10 cellular contexts compared by ENCODE assay signal in genomic region chr17:11598274-11599221, GRCh38. TPM values are rescaled to one million over a fixed set of nuclear protein-coding genes. Genes with fewer than 3 reads are reported as not detected.
DNase-seq lines count a peak whose midpoint lies in the region; ATAC-seq lines count a peak whose summit lies in the region.
"Had no signal": no experiment of that assay in that cellular context is flagged by ENCODE, and none has a peak within 500 bp of the region (broad histone marks: within the 10 kb centered on the region; RNA-seq: fewer than 3 reads in every experiment).

Gene DNAH9 (plus strand): TSS chr17:11598470. CDS start chr17:11598499, 29 bp downstream.

- H3K27ac Mint-ChIP-seq in activated T-cell treated with anti-CD3 and anti-CD28 coated beads, Interleukin-2, amount 50 U/mL, for 24 hours = no peak within 1 kb of the TSS
- H3K27ac Mint-ChIP-seq: CD4-positive, CD25-positive, alpha-beta regulatory T cell; T-cell had no signal

- no peak within 1 kb of the TSS for H3K4me3 Mint-ChIP-seq in activated T-cell treated with anti-CD3 and anti-CD28 coated beads, Interleukin-2, amount 50 U/mL, for 24 hours

- peaks cover 4% of the 10 kb centered on the region for H3K4me1 Mint-ChIP-seq in activated T-cell treated with anti-CD3 and anti-CD28 coated beads, Interleukin-2, amount 50 U/mL, for 24 hours (ENCODE audit: low read depth)
- H3K4me1 Mint-ChIP-seq: T-cell had no signal

- ATAC-seq in Right ventricle myocardium inferior = peak; percentile 99
- ATAC-seq in aorta (ENCODE audit: low FRiP score) = peak; percentile 95
- ATAC-seq in GM21367 (IDR thresholded peaks at IDR 0.05; ENCODE audit: unreplicated experiment) = no peak
- ATAC-seq: T-cell had no signal

- 1 to 2% methylated on average over 79 to 84 of the region's 84 CpGs for WGBS in aorta, 2 donors

- no peak within 1 kb of the TSS for H3K27ac ChIP-seq in aorta (ENCODE audit: low read depth in 1 of 2, low read length in 2 of 2)

- H3K9me3 ChIP-seq in neuron (ENCODE audit: low read length) (no peaks in the 10 kb centered on the region), aorta (ENCODE audit: control insufficient read depth, low read length) (peaks cover 3% of the 10 kb centered on the region)

- no peaks in the 10 kb centered on the region for H3K27me3 ChIP-seq in neuron (ENCODE audit: insufficient read depth, low read length)
- H3K27me3 ChIP-seq in aorta (ENCODE audit: control insufficient read depth in 1 of 2, insufficient read depth in 2 of 2, low read length in 1 of 2) = peaks cover 0 to 2% of the 10 kb centered on the region in 2 donors

- H3K4me3 ChIP-seq in neuron (ENCODE audit: low read length) (peak within 1 kb of the TSS; percentile 53), aorta (ENCODE audit: low read length in 2 of 2) (peak within 1 kb of the TSS in 1 of 2 donors; percentile 9)

- intact Hi-C loops in Right ventricle myocardium inferior (cut with DNase I) (no loop called here), aorta (cut with DNase I) (no loop called here)

- H3K36me3 Mint-ChIP-seq in activated T-cell treated with anti-CD3 and anti-CD28 coated beads, Interleukin-2, amount 50 U/mL, for 24 hours (ENCODE audit: low read depth) = no peaks in the 10 kb centered on the region
- H3K36me3 Mint-ChIP-seq: CD4-positive, CD25-positive, alpha-beta regulatory T cell; T-cell had no signal

- H3K36me3 ChIP-seq in neuron (ENCODE audit: insufficient read depth, low read length) = no peaks in the 10 kb centered on the region
- no peaks in the 10 kb centered on the region for H3K36me3 ChIP-seq in aorta (ENCODE audit: control insufficient read depth in 1 of 2, insufficient read depth in 2 of 2, low read length in 1 of 2)

- peak; percentile 3 for DNase-seq in activated T-cell treated with anti-CD3 and anti-CD28 coated beads for 24 hours (ENCODE audit: low read depth)
- DNase-seq in activated T-cell treated with anti-CD3 and anti-CD28 coated beads for 4 hours = no peak
- DNase-seq in activated T-cell treated with anti-CD3 and anti-CD28 coated beads, Interleukin-2, amount 50 U/mL, for 24 hours = peak; percentile 33
- DNase-seq in Right ventricle myocardium inferior (ENCODE audit: missing footprints) = peak; percentile 96
- peak; percentile 90 to 94 for DNase-seq in aorta
- no peak for DNase-seq in dedifferentiated amniotic fluid mesenchymal stem cell (ENCODE audit: extremely low spot score)

- peaks cover 5% of the 10 kb centered on the region for H3K4me1 ChIP-seq in neuron (ENCODE audit: insufficient read depth, low read length)
- H3K4me1 ChIP-seq in aorta (ENCODE audit: control insufficient read depth in 1 of 2, insufficient read depth in 2 of 2, low read length in 2 of 2) = no peaks in the 10 kb centered on the region

- peak within 1 kb of the TSS; percentile 95 for H2AFZ ChIP-seq in neuron (ENCODE audit: low read depth, low read length)

- peaks cover 2% of the 10 kb centered on the region for H3K9me3 Mint-ChIP-seq in activated T-cell treated with anti-CD3 and anti-CD28 coated beads, Interleukin-2, amount 50 U/mL, for 24 hours

- peaks cover 43% of the 10 kb centered on the region for H3K27me3 Mint-ChIP-seq in activated T-cell treated with anti-CD3 and anti-CD28 coated beads, Interleukin-2, amount 50 U/mL, for 24 hours

RNA-seq across cellular contexts. Expression of gene DNAH9, which starts in this region (rescaled TPM):
- total RNA-seq in Right ventricle myocardium inferior = not detected
- total RNA-seq in aorta = under 1 TPM in 1 of 2 donors, not detected in 1; 0.18 TPM
- polyA plus RNA-seq in aorta = not detected
- total RNA-seq: CD4-positive, CD25-positive, alpha-beta regulatory T cell; T-cell had no signal
- polyA plus RNA-seq: CD4-positive, CD25-positive, alpha-beta regulatory T cell had no signal

Comparison
In these comparisons a context has a peak if more than half of its experiments do, and no peak if none do; other contexts are left out.
1. DNase-seq: peak in activated T-cell treated with anti-CD3 and anti-CD28 coated beads for 24 hours (single experiment) and activated T-cell treated with anti-CD3 and anti-CD28 coated beads, Interleukin-2, amount 50 U/mL, for 24 hours (single experiment); none in activated T-cell treated with anti-CD3 and anti-CD28 coated beads for 4 hours (single experiment) and dedifferentiated amniotic fluid mesenchymal stem cell (single experiment).
2. Peak in DNase-seq and ATAC-seq in Right ventricle myocardium inferior; RNA of the gene not detected or under 1 TPM.
3. Peak in DNase-seq and ATAC-seq in aorta; RNA of the gene not detected or under 1 TPM.